ENCODE assay signal across 1 cellular context in the genomic region with DNA sequence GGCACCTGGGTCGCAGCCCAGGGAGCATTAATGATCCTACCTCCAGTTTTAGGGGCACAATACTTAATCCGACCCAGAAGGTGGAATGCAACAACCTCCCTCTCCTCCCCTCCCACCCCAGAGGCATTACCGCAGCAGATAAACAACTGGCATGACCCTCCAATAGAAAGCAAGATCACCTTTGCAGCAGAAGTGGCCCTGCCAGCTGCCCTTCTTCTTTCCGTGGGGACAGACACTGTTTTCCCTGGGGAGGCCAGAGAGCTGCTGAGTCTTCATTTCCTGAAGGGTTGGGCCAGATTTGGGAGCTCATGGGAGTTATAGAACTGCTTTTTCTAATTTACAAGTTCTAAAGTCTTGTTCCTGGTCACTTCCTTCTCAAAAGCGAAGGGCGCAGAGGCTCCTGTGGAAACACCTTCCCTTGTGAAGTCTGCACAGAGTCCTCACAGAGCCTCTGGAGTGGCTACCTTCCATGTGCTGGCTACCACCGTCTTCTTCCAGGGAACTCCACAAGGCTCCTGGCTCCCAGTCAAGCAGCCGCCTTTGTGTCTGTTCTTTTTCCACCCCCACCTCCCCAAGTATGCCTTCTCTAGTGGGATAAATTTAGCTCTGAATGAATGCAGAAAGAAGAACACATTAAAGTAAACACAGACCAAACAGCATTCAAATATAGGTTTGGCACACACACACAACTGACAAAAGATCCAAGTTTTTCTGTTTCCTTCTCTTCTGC.
TF ChIP-seq lines count a peak whose summit lies in the region.

No MANE protein-coding gene starts in this region.

TF ChIP-seq in SK-N-SH treated with all-trans-retinoic acid at 6 μM for 48 hours, 23 proteins besides CTCF, POLR2A, EP300 and RAD21 (continued from another document):
- TF ChIP-seq TSHZ2 (CRISPR knock-in tag; IDR thresholded peaks at IDR 0.05): no peak
- TF ChIP-seq CSDC2 (CRISPR knock-in tag; IDR thresholded peaks at IDR 0.05): no peak
- no peak for TF ChIP-seq SNAI2 (CRISPR knock-in tag; IDR thresholded peaks at IDR 0.05)
- TF ChIP-seq GLIS3 (CRISPR knock-in tag; IDR thresholded peaks at IDR 0.05): no peak
- no peak for TF ChIP-seq ZNF70 (CRISPR knock-in tag; IDR thresholded peaks at IDR 0.05)
- no peak for TF ChIP-seq ZFP30 (CRISPR knock-in tag; IDR thresholded peaks at IDR 0.05)
- no peak for TF ChIP-seq TOX (CRISPR knock-in tag; IDR thresholded peaks at IDR 0.05; ENCODE audit: borderline replicate concordance)
- no peak for TF ChIP-seq ISL1 (CRISPR knock-in tag; IDR thresholded peaks at IDR 0.05)
- TF ChIP-seq BACH2 (CRISPR knock-in tag; IDR thresholded peaks at IDR 0.05; ENCODE audit: borderline replicate concordance): no peak
- TF ChIP-seq ESRRG (CRISPR knock-in tag; IDR thresholded peaks at IDR 0.05): no peak
- TF ChIP-seq ARNTL (CRISPR knock-in tag; IDR thresholded peaks at IDR 0.05; ENCODE audit: borderline replicate concordance, low read depth): no peak
- TF ChIP-seq PATZ1 (CRISPR knock-in tag; IDR thresholded peaks at IDR 0.05; ENCODE audit: borderline replicate concordance): no peak
- TF ChIP-seq CREB5 (CRISPR knock-in tag; IDR thresholded peaks at IDR 0.05; ENCODE audit: low read depth): no peak
TF ChIP-seq in SK-N-SH treated with all-trans-retinoic acid at 6 μM for 48 hours: peak in this region for 0.
